8 cellular contexts compared by ENCODE assay signal in the genomic region with DNA sequence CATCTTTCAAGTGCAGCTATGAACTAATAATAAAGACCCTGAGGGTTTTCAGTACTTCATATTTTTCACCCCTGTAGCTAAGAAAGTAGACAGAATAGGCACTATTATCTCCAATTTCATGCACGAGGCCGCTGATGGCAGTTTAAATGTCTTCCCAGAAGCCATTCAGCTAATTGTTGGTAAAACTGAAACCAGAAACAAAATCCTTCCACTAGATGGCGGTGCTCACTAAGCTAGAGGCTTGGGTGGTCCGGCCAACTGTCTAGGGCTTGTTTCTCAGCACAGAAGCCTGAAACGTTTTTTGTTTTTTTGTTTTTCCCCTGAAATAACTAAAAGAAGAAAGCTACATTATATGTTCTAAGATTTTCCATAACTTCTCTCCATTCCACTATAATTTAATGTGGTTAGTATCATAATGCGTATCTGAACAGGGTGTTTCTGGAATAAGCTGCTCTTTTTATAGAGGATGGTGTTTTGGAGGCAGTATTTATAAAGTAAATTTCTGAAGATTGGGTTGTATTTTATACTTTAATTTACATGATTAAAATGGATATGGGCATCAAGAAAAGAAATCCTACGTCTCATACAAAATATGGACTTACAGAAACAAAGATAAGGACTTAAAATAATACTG.
A peak's percentile ranks its signal among the peaks of the same experiment; 100 is the strongest.
DNase-seq lines count a peak whose midpoint lies in the region; ATAC-seq, FAIRE-seq and TF ChIP-seq lines count a peak whose summit lies in the region.

No MANE protein-coding gene starts in this region.

- peak; percentile 98 for TF ChIP-seq RAD21 in H1 (IDR thresholded peaks at IDR 0.05 in 1 of 2, conservative IDR thresholded peaks at IDR 0.05 in 1 of 2; ENCODE audit: low read depth in 2 of 2, low read length in 2 of 2)

- H3K9me3 Mint-ChIP-seq in activated CD8-positive, alpha-beta T cell treated with anti-CD3 and anti-CD28 coated beads, Interleukin-2, amount 10 ng/mL, durations not matched to agents 7 days and 5 days (ENCODE audit: insufficient read depth), result no peaks in the 10 kb centered on the region
- peaks cover 8% of the 10 kb centered on the region for H3K9me3 Mint-ChIP-seq in mesothelial cell of epicardium
- H3K9me3 Mint-ChIP-seq in stimulated activated memory B cell treated with anti-CD40 and anti-IgM and Interleukin-4, amounts not matched to agents 10 μg/mL and 1 μg/mL and 100 μg/mL, for 72 hours, result no peaks in the 10 kb centered on the region

- TF ChIP-seq POLR2A in H1 (IDR thresholded peaks at IDR 0.05; ENCODE audit: control extremely low read depth in 1 of 2, low read depth in 2 of 2, low read length in 2 of 2), result no peak

- H3K27ac ChIP-seq in H1 (ENCODE audit: low read depth, low read length), result no peak overlapping the region

- H3K4me3 Mint-ChIP-seq in activated CD8-positive, alpha-beta T cell treated with anti-CD3 and anti-CD28 coated beads, Interleukin-2, amount 10 ng/mL, durations not matched to agents 7 days and 5 days, result no peak overlapping the region
- H3K4me3 Mint-ChIP-seq in mesothelial cell of epicardium, result no peak overlapping the region
- H3K4me3 Mint-ChIP-seq in stimulated activated memory B cell treated with anti-CD40 and anti-IgM and Interleukin-4, amounts not matched to agents 10 μg/mL and 1 μg/mL and 100 μg/mL, for 72 hours, result no peak overlapping the region

- TF ChIP-seq CTCF in H1 (IDR thresholded peaks at IDR 0.05; ENCODE audit: control extremely low read depth in 1 of 3, insufficient read depth in 1 of 3, low read depth in 1 of 3, low read length in 3 of 3) (peak; percentile 30 to 85 (median 78)), mesothelial cell of epicardium (IDR thresholded peaks at IDR 0.05; ENCODE audit: unreplicated experiment) (peak; percentile 83)

- no peak overlapping the region for H4K5ac ChIP-seq in H1 (ENCODE audit: insufficient read length, low read depth, low read length)

- H3K18ac ChIP-seq in H1 (ENCODE audit: extremely low read depth, low read length), result no peak overlapping the region

- H2AK5ac ChIP-seq in H1 (ENCODE audit: low read depth, low read length), result no peak overlapping the region

- H3K14ac ChIP-seq in H1 (ENCODE audit: insufficient read length), result no peak overlapping the region

- H3K36me3 ChIP-seq in H1 (ENCODE audit: control insufficient read depth in 2 of 4, insufficient read depth in 4 of 4, low read length in 3 of 4), result no peaks in the 10 kb centered on the region

- peak; percentile 92 for FAIRE-seq in H1 (lab: Jason Lieb, UNC)

- no peak overlapping the region for H2BK15ac ChIP-seq in H1 (ENCODE audit: low read length)

- no peak overlapping the region for H2BK20ac ChIP-seq in H1 (ENCODE audit: low read length)

- no peak overlapping the region for H3K4ac ChIP-seq in H1 (replicated peaks; ENCODE audit: insufficient read length, low read depth, low read length)

- H2BK5ac ChIP-seq in H1 (ENCODE audit: low read depth, low read length), result no peak overlapping the region

- H4K91ac ChIP-seq in H1 (replicated peaks; ENCODE audit: insufficient read length, low read length), result no peak overlapping the region

- 56% methylated on average over 7 of the region's 7 CpGs; no CpG with 5 or more reads in 1 of the 2 experiments for WGBS in H1 (ENCODE audit: extremely low coverage in 1 of 2, insufficient coverage in 1 of 2, insufficient read length in 1 of 2, insufficient replicate concordance in 2 of 2, low coverage in 1 of 2, low lambda C conversion rate in 2 of 2, missing lambda C conversion rate in 1 of 2), 2 experiments

- DNase-seq in DMS 273 treated with DMSO at 0.1 percent for 48 hours (lab: John Stamatoyannopoulos, UW), result peak; percentile 61
- DNase-seq in NCI-H748 (lab: John Stamatoyannopoulos, UW; ENCODE audit: unreplicated experiment), result peak; percentile 88
- DNase-seq in activated CD8-positive, alpha-beta T cell treated with anti-CD3 and anti-CD28 coated beads, Interleukin-2, amount 10 ng/mL, durations not matched to agents 7 days and 5 days, result peak; percentile 76
- peak; percentile 36 to 78 for DNase-seq in H1 (ENCODE audit: low read depth in 1 of 2, low spot score in 2 of 2)
- DNase-seq in mesothelial cell of epicardium (ENCODE audit: low spot score in 2 of 2, unreplicated experiment in 2 of 2), result peak; percentile 35 to 74

- H3K4me2 ChIP-seq in H1 (ENCODE audit: insufficient read depth in 1 of 2, low read depth in 2 of 2, low read length in 2 of 2), result no peak overlapping the region

- H3K56ac ChIP-seq in H1 (replicated peaks; ENCODE audit: insufficient read length, low read depth, low read length), result no peak overlapping the region

- CTCF ChIA-PET in activated CD8-positive, alpha-beta T cell treated with anti-CD3 and anti-CD28 coated beads, Interleukin-2, amount 10 ng/mL, durations not matched to agents 7 days and 5 days (lab: Charles Lee), result interaction anchor here (0.6 to 3.8 kb wide), 48 partner anchors 10 to 1482 kb away, joined by 3 to 64 read pairs (median 4); no protein-coding TSS in a partner anchor
- CTCF ChIA-PET in H1 (lab: Charles Lee; ENCODE audit: partially characterized antibody), result interaction anchor here (0.6 to 3.0 kb wide), 62 partner anchors 9 to 1478 kb away, joined by 3 to 13 read pairs (median 4); no protein-coding TSS in a partner anchor

- peak overlapping the region; percentile 60 for H2AFZ ChIP-seq in H1 (ENCODE audit: low read length)

- H2BK120ac ChIP-seq in H1 (replicated peaks; ENCODE audit: low read depth, low read length), result no peak overlapping the region

- peaks cover 8% of the 10 kb centered on the region for H3K27me3 Mint-ChIP-seq in activated CD8-positive, alpha-beta T cell treated with anti-CD3 and anti-CD28 coated beads, Interleukin-2, amount 10 ng/mL, durations not matched to agents 7 days and 5 days (ENCODE audit: low read depth)
- no peaks in the 10 kb centered on the region for H3K27me3 Mint-ChIP-seq in mesothelial cell of epicardium (ENCODE audit: low read depth)
- H3K27me3 Mint-ChIP-seq in stimulated activated memory B cell treated with anti-CD40 and anti-IgM and Interleukin-4, amounts not matched to agents 10 μg/mL and 1 μg/mL and 100 μg/mL, for 72 hours, result peaks cover 15% of the 10 kb centered on the region

- H3K4me3 ChIP-seq in H1 (ENCODE audit: extremely low read depth in 1 of 4, insufficient read depth in 2 of 4, low read depth in 3 of 4, low read length in 4 of 4), result no peak overlapping the region

- POLR2A ChIA-PET in activated CD8-positive, alpha-beta T cell treated with anti-CD3 and anti-CD28 coated beads, Interleukin-2, amount 10 ng/mL, durations not matched to agents 7 days and 5 days (lab: Charles Lee), result no interaction called here
- POLR2A ChIA-PET in H1 (lab: Charles Lee; ENCODE audit: partially characterized antibody), result interaction anchor here (0.5 kb wide), 1 partner anchor 10 kb away, joined by 3 read pairs; no protein-coding TSS in a partner anchor

- no peak overlapping the region for H3K9ac ChIP-seq in H1 (replicated peaks in 1 of 4; ENCODE audit: extremely low read depth in 1 of 4, low read depth in 3 of 4, low read length in 3 of 4)

- H3K23me2 ChIP-seq in H1 (ENCODE audit: low read depth, low read length), result no peaks in the 10 kb centered on the region

- TF ChIP-seq EP300 in H1 (IDR thresholded peaks at IDR 0.05; ENCODE audit: borderline replicate concordance in 1 of 2, low read depth in 2 of 2, low read length in 2 of 2), result no peak

- H3K79me1 ChIP-seq in H1 (ENCODE audit: low read depth, low read length), result no peaks in the 10 kb centered on the region

- no peaks in the 10 kb centered on the region for H4K20me1 ChIP-seq in H1 (replicated peaks in 1 of 2; ENCODE audit: control insufficient read depth in 1 of 2, insufficient read depth in 2 of 2, low read length in 2 of 2)

- peak; percentile 93 for ATAC-seq in GM21367 (IDR thresholded peaks at IDR 0.05; ENCODE audit: unreplicated experiment)
- ATAC-seq in HG03575 (IDR thresholded peaks at IDR 0.05; ENCODE audit: extremely low read depth, insufficient number of reproducible peaks, low FRiP score, unreplicated experiment), result peak; percentile 72
- ATAC-seq in activated CD8-positive, alpha-beta T cell treated with anti-CD3 and anti-CD28 coated beads, Interleukin-2, amount 10 ng/mL, durations not matched to agents 7 days and 5 days, result peak; percentile 86
- peak; percentile 70 for ATAC-seq in stimulated activated memory B cell treated with anti-CD40 and anti-IgM and Interleukin-4, amounts not matched to agents 10 μg/mL and 1 μg/mL and 100 μg/mL, for 72 hours

- no peaks in the 10 kb centered on the region; a peak in 1 of 4 replicates for H3K9me3 ChIP-seq in H1 (ENCODE audit: insufficient read depth in 2 of 2, low read depth in 1 of 2, low read length in 1 of 2)

- H3K4me1 ChIP-seq in H1 (replicated peaks in 1 of 4; ENCODE audit: control insufficient read depth in 3 of 4, insufficient read depth in 4 of 4, low read length in 3 of 4), result no peaks in the 10 kb centered on the region

- H3K27me3 ChIP-seq in H1 (replicated peaks in 1 of 4; ENCODE audit: control insufficient read depth in 3 of 4, extremely low read depth in 1 of 4, insufficient read depth in 3 of 4, low read length in 3 of 4), result no peaks in the 10 kb centered on the region

- H3K23ac ChIP-seq in H1 (ENCODE audit: insufficient read length), result no peak overlapping the region

- no peak overlapping the region for H2BK12ac ChIP-seq in H1 (ENCODE audit: low read depth, low read length)

- no peaks in the 10 kb centered on the region for H3K36me3 Mint-ChIP-seq in activated CD8-positive, alpha-beta T cell treated with anti-CD3 and anti-CD28 coated beads, Interleukin-2, amount 10 ng/mL, durations not matched to agents 7 days and 5 days (ENCODE audit: low read depth)
- H3K36me3 Mint-ChIP-seq in mesothelial cell of epicardium, result no peaks in the 10 kb centered on the region
- H3K36me3 Mint-ChIP-seq in stimulated activated memory B cell treated with anti-CD40 and anti-IgM and Interleukin-4, amounts not matched to agents 10 μg/mL and 1 μg/mL and 100 μg/mL, for 72 hours, result no peaks in the 10 kb centered on the region

- H3K4me1 Mint-ChIP-seq in activated CD8-positive, alpha-beta T cell treated with anti-CD3 and anti-CD28 coated beads, Interleukin-2, amount 10 ng/mL, durations not matched to agents 7 days and 5 days (ENCODE audit: low read depth), result peaks cover 12% of the 10 kb centered on the region
- peaks cover 17% of the 10 kb centered on the region for H3K4me1 Mint-ChIP-seq in mesothelial cell of epicardium
- peaks cover 8% of the 10 kb centered on the region for H3K4me1 Mint-ChIP-seq in stimulated activated memory B cell treated with anti-CD40 and anti-IgM and Interleukin-4, amounts not matched to agents 10 μg/mL and 1 μg/mL and 100 μg/mL, for 72 hours

- peak overlapping the region; percentile 65 for H3K27ac Mint-ChIP-seq in activated CD8-positive, alpha-beta T cell treated with anti-CD3 and anti-CD28 coated beads, Interleukin-2, amount 10 ng/mL, durations not matched to agents 7 days and 5 days
- peak overlapping the region; percentile 26 for H3K27ac Mint-ChIP-seq in mesothelial cell of epicardium
- peak overlapping the region; percentile 30 for H3K27ac Mint-ChIP-seq in stimulated activated memory B cell treated with anti-CD40 and anti-IgM and Interleukin-4, amounts not matched to agents 10 μg/mL and 1 μg/mL and 100 μg/mL, for 72 hours

- no peaks in the 10 kb centered on the region for H3K79me2 ChIP-seq in H1 (ENCODE audit: control insufficient read depth in 1 of 2, insufficient read depth in 2 of 2, low read length in 2 of 2)

- H4K8ac ChIP-seq in H1 (ENCODE audit: extremely low read depth, insufficient read depth, low read length), result no peak overlapping the region

TF ChIP-seq in H1, 55 proteins besides CTCF, POLR2A, EP300 and RAD21 (continues in another document):
- TF ChIP-seq SAP30 (IDR thresholded peaks at IDR 0.05; ENCODE audit: insufficient read depth, insufficient replicate concordance, low read length), result no peak
